8 cellular contexts compared by ENCODE assay signal in genomic region chr1:205396972-205397616, GRCh38. TPM values are rescaled to one million over a fixed set of nuclear protein-coding genes. Genes with fewer than 3 reads are reported as not detected.
DNase-seq lines count a peak whose midpoint lies in the region; ATAC-seq, FAIRE-seq and TF ChIP-seq lines count a peak whose summit lies in the region.

No MANE protein-coding gene starts in this region.

- WGBS in K562 (ENCODE audit: insufficient coverage, low coverage, missing lambda C conversion rate) = 3% methylated on average over 6 of the region's 6 CpGs
- WGBS in testis, 2 donors = 16 to 17% methylated on average over 6 of the region's 6 CpGs

- H3K4me1 ChIP-seq in K562 (replicated peaks in 1 of 2; ENCODE audit: control insufficient read depth in 2 of 2, insufficient read depth in 2 of 2, low read length in 2 of 2) (no peaks in the 10 kb centered on the region), testis (no peaks in the 10 kb centered on the region)

- peak; percentile 86 to 97 (median 91) for TF ChIP-seq CTCF in K562 (IDR thresholded peaks at IDR 0.05 in 2 of 3, conservative IDR thresholded peaks at IDR 0.05 in 1 of 3; ENCODE audit: insufficient read depth in 2 of 3, low read depth in 1 of 3, low read length in 3 of 3)
- peak; percentile 66 to 82 (median 72) for TF ChIP-seq CTCF in testis (IDR thresholded peaks at IDR 0.05)

- no peak for TF ChIP-seq EP300 in K562 (IDR thresholded peaks at IDR 0.05; ENCODE audit: low read length)

- TF ChIP-seq RAD21 in K562 (CRISPR knock-in tag; conservative IDR thresholded peaks at IDR 0.05 in 1 of 2, IDR thresholded peaks at IDR 0.05 in 1 of 2) = peak; percentile 94 to 98

- no peak overlapping the region for H3K9ac ChIP-seq in K562 (ENCODE audit: insufficient read depth in 1 of 2, low read depth in 2 of 2, low read length in 2 of 2)

- no peak overlapping the region for H2AFZ ChIP-seq in K562 (ENCODE audit: low read depth, low read length)

- in situ Hi-C loops in K562 (cut with MboI) = loop anchor here (5.0 kb wide), 1 partner anchor 90 kb away; no protein-coding TSS in a partner anchor

- no peak overlapping the region for H3K4me2 ChIP-seq in K562 (ENCODE audit: insufficient read depth, low read length)

- FAIRE-seq in K562 (lab: Jason Lieb, UNC) = peak; percentile 83

- no peaks in the 10 kb centered on the region for H3K9me1 ChIP-seq in K562 (ENCODE audit: control insufficient read depth, insufficient read depth, low read length)

- ATAC-seq in K562 (peak; percentile 86), GM19324 (IDR thresholded peaks at IDR 0.05; ENCODE audit: low FRiP score, unreplicated experiment) (no peak), HG02642 (IDR thresholded peaks at IDR 0.05; ENCODE audit: poor library complexity, unreplicated experiment) (no peak)

- TF ChIP-seq POLR2A in K562 (conservative IDR thresholded peaks at IDR 0.05) = no peak
- no peak for TF ChIP-seq POLR2A in testis (IDR thresholded peaks at IDR 0.05)

- CTCF ChIA-PET in K562 (lab: Yijun Ruan, JAX; ENCODE audit: low intra/inter-chr PET ratio) = interaction anchor here (0.6 to 3.2 kb wide), 9 partner anchors 32 to 261 kb away, joined by 3 to 36 read pairs (median 4); no protein-coding TSS in a partner anchor

- no peaks in the 10 kb centered on the region; a peak in 1 of 5 replicates for H3K27me3 ChIP-seq in K562 (ENCODE audit: control insufficient read depth in 2 of 2, insufficient read depth in 2 of 2, low read length in 2 of 2)
- no peaks in the 10 kb centered on the region for H3K27me3 ChIP-seq in testis

- POLR2A ChIA-PET in K562 (lab: Yijun Ruan, JAX) = interaction anchor here (0.6 to 1.5 kb wide), 8 partner anchors 9 to 124 kb away, joined by 3 to 6 read pairs (median 3); no protein-coding TSS in a partner anchor

- DNase-seq in DMS114 treated with DMSO at 0.1 percent for 48 hours (lab: John Stamatoyannopoulos, UW; ENCODE audit: unreplicated experiment) = peak; percentile 25
- DNase-seq in HuH-7 (ENCODE audit: low spot score) = peak; percentile 54
- DNase-seq in NCI-H748 (lab: John Stamatoyannopoulos, UW; ENCODE audit: unreplicated experiment) = peak; percentile 65
- DNase-seq in K562 (ENCODE audit: extremely low read depth in 1 of 4, low spot score in 3 of 4) = peak; percentile 68 to 76 (median 70)
- peak; percentile 70 for DNase-seq in inferior parietal cortex (ENCODE audit: extremely low spot score)
- peak; percentile 60 for DNase-seq in testis

- H3K36me3 ChIP-seq in K562 (ENCODE audit: control insufficient read depth, insufficient read depth, low read length) (no peaks in the 10 kb centered on the region), testis (ENCODE audit: low read depth, missing control alignments) (no peaks in the 10 kb centered on the region)

- H3K9me3 ChIP-seq in K562 (replicated peaks; ENCODE audit: control insufficient read depth, insufficient read depth, low read depth, low read length) (no peaks in the 10 kb centered on the region), testis (no peaks in the 10 kb centered on the region)

- H3K79me2 ChIP-seq in K562 (ENCODE audit: control insufficient read depth, insufficient read depth, low read length) = no peaks in the 10 kb centered on the region

- H4K20me1 ChIP-seq in K562 (replicated peaks; ENCODE audit: control insufficient read depth, insufficient read depth, low read length) = no peaks in the 10 kb centered on the region

- H3K27ac ChIP-seq in K562 (ENCODE audit: extremely low read depth, low read depth, low read length) (no peak overlapping the region), testis (no peak overlapping the region)

- intact Hi-C loops in K562 (cut with micrococcal nuclease) = loop anchor here (1.0 to 2.0 kb wide), 3 partner anchors 34 to 127 kb away; no protein-coding TSS in a partner anchor
- intact Hi-C loops in testis (cut with DNase I; ENCODE audit: low total_unique reads) = no loop called here

- BruUV-seq in K562 (replicated peaks; lab: Mats Ljungman, UMichigan) = no TSS peak

- H3K4me3 ChIP-seq in K562 (no peak overlapping the region), testis (no peak overlapping the region)

TF ChIP-seq in K562, 482 proteins besides CTCF, POLR2A, EP300 and RAD21 (continues in another document):
- TF ChIP-seq TFE3 (CRISPR knock-in tag; IDR thresholded peaks at IDR 0.05) = no peak
- TF ChIP-seq SMAD2 (IDR thresholded peaks at IDR 0.05; ENCODE audit: low read depth, low read length) = no peak

RNA-seq across cellular contexts. Expression of gene LEMD1, which starts 24.8 kb away (rescaled TPM):
- 2.9 and 13.1 TPM in 2 replicates for total RNA-seq in K562 (2011; cell fraction: chromatin; rRNA removed; ENCODE audit: low replicate concordance)
- 6.3 and 10.7 TPM in 2 replicates for total RNA-seq in K562 (2011; cell fraction: nucleolus; rRNA removed)
- 4.1 and 5.0 TPM in 2 replicates for total RNA-seq in K562 (2011; cell fraction: nucleoplasm; rRNA removed)
- total RNA-seq in K562 (2014; rRNA removed) (0.54 and 1.0 TPM in 2 replicates), K562 (2014; rRNA removed; fragmentation: Illumina TruSeq; extraction: Trizol) (0.36 and 0.41 TPM in 2 replicates), K562 (2015; rRNA removed; fragmentation: Illumina TruSeq; extraction: Trizol) (0.79 and 0.80 TPM in 2 replicates), K562 (2021) (0.47 and 0.60 TPM in 2 replicates), testis (10 to 100 TPM; 35.2 to 71.1 TPM)
- polyA plus RNA-seq in K562 (2011; rRNA removed) (2.0 and 2.4 TPM in 2 replicates), K562 (2014; fragmentation: Illumina TruSeq; extraction: Trizol) (0.79 and 1.2 TPM in 2 replicates), K562 (2014; fragmentation: Nextera tagmentation; extraction: Ambion mirVana) (under 1 TPM in 1 of 2 experiments, not detected in 1; 0.11 TPM), K562 (2014; rRNA removed) (0.27 TPM in 1 of 2 replicates, not detected in the other), testis (ENCODE audit: insufficient read depth, low read depth, low replicate concordance) (83.2 TPM)
- 1.1 and 3.8 TPM in 2 replicates for polyA plus RNA-seq in K562 (2011; cell fraction: cytosol; rRNA removed)
- polyA plus RNA-seq in K562 (2011; cell fraction: nucleus; rRNA removed) = 3.4 and 14.8 TPM in 2 replicates
- 0.62 and 1.6 TPM in 2 replicates for polyA plus RNA-seq in K562 (2012)
- polyA minus RNA-seq in K562 (2011; rRNA and poly(A)+ RNA removed) = 1.9 and 3.9 TPM in 2 replicates
- polyA minus RNA-seq in K562 (2011; cell fraction: cytosol; rRNA and poly(A)+ RNA removed) = 2.3 and 3.0 TPM in 2 replicates
- polyA minus RNA-seq in K562 (2011; cell fraction: nucleus; rRNA and poly(A)+ RNA removed) = 5.6 and 12.5 TPM in 2 replicates

RNA-seq across cellular contexts. Expression of gene KLHDC8A, which starts 40.4 kb away (rescaled TPM):
- total RNA-seq in K562 (2011; cell fraction: chromatin; rRNA removed; ENCODE audit: low replicate concordance) = not detected in 2 replicates
- 0.13 TPM in 1 of 2 replicates, not detected in the other for total RNA-seq in K562 (2011; cell fraction: nucleolus; rRNA removed)
- total RNA-seq in K562 (2011; cell fraction: nucleoplasm; rRNA removed) = not detected in 2 replicates
- 0.24 and 0.54 TPM in 2 replicates for total RNA-seq in K562 (2014; rRNA removed)
- total RNA-seq in K562 (2014; rRNA removed; fragmentation: Illumina TruSeq; extraction: Trizol) = not detected in 2 replicates
- not detected in 2 replicates for total RNA-seq in K562 (2015; rRNA removed; fragmentation: Illumina TruSeq; extraction: Trizol)
- 0.04 and 0.16 TPM in 2 replicates for total RNA-seq in K562 (2021)
- 0.03 TPM in 1 of 2 replicates, not detected in the other for polyA plus RNA-seq in K562 (2011; rRNA removed)
- polyA plus RNA-seq in K562 (2011; cell fraction: cytosol; rRNA removed) = 0.07 TPM in 1 of 2 replicates, not detected in the other
- polyA plus RNA-seq in K562 (2011; cell fraction: nucleus; rRNA removed) = not detected in 2 replicates
- 0.13 and 0.30 TPM in 2 replicates for polyA plus RNA-seq in K562 (2012)
- not detected in 2 replicates for polyA plus RNA-seq in K562 (2014; fragmentation: Illumina TruSeq; extraction: Trizol)
- under 1 TPM in 1 of 2 experiments, not detected in 1; 0.01 TPM for polyA plus RNA-seq in K562 (2014; fragmentation: Nextera tagmentation; extraction: Ambion mirVana)
- not detected in 2 replicates for polyA plus RNA-seq in K562 (2014; rRNA removed)
- not detected in 2 replicates for polyA minus RNA-seq in K562 (2011; rRNA and poly(A)+ RNA removed)
- not detected in 2 replicates for polyA minus RNA-seq in K562 (2011; cell fraction: cytosol; rRNA and poly(A)+ RNA removed)
- polyA minus RNA-seq in K562 (2011; cell fraction: nucleus; rRNA and poly(A)+ RNA removed) = not detected in 2 replicates
- 10 to 100 TPM; 11.7 to 12.9 TPM for total RNA-seq in testis
- 10.5 TPM for polyA plus RNA-seq in testis (ENCODE audit: insufficient read depth, low read depth, low replicate concordance)

RNA-seq across cellular contexts. Expression of gene BLACAT1, which starts 58.8 kb away (rescaled TPM):
- 5.4 and 17.4 TPM in 2 replicates for total RNA-seq in K562 (2011; cell fraction: chromatin; rRNA removed; ENCODE audit: low replicate concordance)
- total RNA-seq in K562 (2011; cell fraction: nucleolus; rRNA removed) = 5.8 and 9.7 TPM in 2 replicates
- total RNA-seq in K562 (2011; cell fraction: nucleoplasm; rRNA removed) = 7.8 and 9.5 TPM in 2 replicates
- 0.37 and 0.73 TPM in 2 replicates for total RNA-seq in K562 (2014; rRNA removed)
- total RNA-seq in K562 (2014; rRNA removed; fragmentation: Illumina TruSeq; extraction: Trizol) = 0.73 and 1.1 TPM in 2 replicates
- total RNA-seq in K562 (2015; rRNA removed; fragmentation: Illumina TruSeq; extraction: Trizol) = 0.45 and 0.47 TPM in 2 replicates
- total RNA-seq in K562 (2021) = 0.83 and 1.0 TPM in 2 replicates
- 3.4 and 5.9 TPM in 2 replicates for polyA plus RNA-seq in K562 (2011; rRNA removed)
- polyA plus RNA-seq in K562 (2011; cell fraction: cytosol; rRNA removed) = 2.6 and 3.6 TPM in 2 replicates
- polyA plus RNA-seq in K562 (2011; cell fraction: nucleus; rRNA removed) = 7.5 and 19.7 TPM in 2 replicates
- 1.2 and 3.3 TPM in 2 replicates for polyA plus RNA-seq in K562 (2012)
- polyA plus RNA-seq in K562 (2014; fragmentation: Illumina TruSeq; extraction: Trizol) = 1.2 and 1.6 TPM in 2 replicates
- under 1 TPM; 0.10 to 0.17 TPM for polyA plus RNA-seq in K562 (2014; fragmentation: Nextera tagmentation; extraction: Ambion mirVana)
- 0.84 and 1.3 TPM in 2 replicates for polyA plus RNA-seq in K562 (2014; rRNA removed)
- polyA minus RNA-seq in K562 (2011; rRNA and poly(A)+ RNA removed) = 3.0 and 5.2 TPM in 2 replicates
- polyA minus RNA-seq in K562 (2011; cell fraction: cytosol; rRNA and poly(A)+ RNA removed) = 0.55 and 1.3 TPM in 2 replicates
- 3.4 and 4.8 TPM in 2 replicates for polyA minus RNA-seq in K562 (2011; cell fraction: nucleus; rRNA and poly(A)+ RNA removed)
- total RNA-seq in testis = 10 to 100 TPM; 14.4 to 15.5 TPM
- polyA plus RNA-seq in testis (ENCODE audit: insufficient read depth, low read depth, low replicate concordance) = 5.9 TPM

Comparison
In these comparisons a context has a peak if more than half of its experiments do, and no peak if none do; other contexts are left out.
1. RNA of gene KLHDC8A, which starts 40.4 kb away (total RNA-seq): 11.7 to 12.9 TPM in testis; 0.04 to 0.54 TPM in K562; every median in the first group is over 4 times any median in the second.
2. Peak in every context shown above with its lines, with median percentiles within 50 percentile points of each other: DNase-seq.